In the genomic region with DNA sequence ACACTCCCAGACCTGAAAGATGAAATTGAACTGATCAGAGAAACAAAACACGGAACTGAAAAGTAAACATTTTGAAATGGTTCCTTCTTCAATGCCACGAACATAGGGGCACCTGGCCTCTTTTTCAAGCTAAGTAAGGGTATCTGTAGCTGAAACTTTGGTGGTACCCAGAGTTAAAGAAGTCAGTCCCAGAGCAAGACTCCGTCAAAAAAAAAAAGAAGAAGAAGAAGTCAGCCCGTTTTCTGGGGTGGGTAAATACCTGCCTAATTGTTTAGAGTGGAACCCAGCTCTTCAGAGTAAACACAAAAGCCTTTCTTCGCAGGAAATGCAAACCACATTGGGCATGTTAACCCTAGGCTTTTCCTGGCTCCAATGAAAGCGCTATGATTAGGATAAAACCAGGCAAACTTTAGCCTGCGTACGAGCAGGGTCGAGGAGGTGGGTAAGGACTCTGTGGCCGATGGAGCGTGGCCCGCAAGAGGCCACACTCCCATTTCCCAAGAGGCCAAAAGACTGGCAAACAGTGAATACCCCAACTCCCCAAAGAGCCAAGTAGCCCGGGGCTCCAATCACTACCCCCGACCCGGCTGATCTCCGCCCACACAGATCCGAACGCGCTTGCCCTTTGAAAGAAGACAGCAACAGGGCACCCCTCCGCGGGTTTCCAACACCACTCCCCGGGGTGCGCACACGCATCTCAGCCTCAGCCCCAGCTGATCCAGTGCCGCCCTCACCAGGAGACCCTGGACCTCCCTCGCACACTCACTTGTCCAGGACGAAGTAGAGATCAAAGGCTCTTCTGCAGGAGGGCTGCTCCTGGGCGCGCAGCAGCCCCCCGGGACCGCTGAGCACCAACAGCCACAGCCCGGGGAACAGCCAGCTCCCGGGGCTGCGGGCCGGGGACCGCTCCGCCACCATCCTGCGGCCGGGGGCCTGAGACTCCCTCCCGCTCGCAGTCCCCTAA, we compare ENCODE assay signal across 8 cellular contexts. TPM values are rescaled to one million over a fixed set of nuclear protein-coding genes. Genes with fewer than 3 reads are reported as not detected.
A peak's percentile ranks its signal among the peaks of the same experiment; 100 is the strongest.
DNase-seq lines count a peak whose midpoint lies in the region; ATAC-seq and TF ChIP-seq lines count a peak whose summit lies in the region.

No MANE protein-coding gene starts in this region.

- peaks cover 8 to 29% of the 10 kb centered on the region in 2 donors for H3K4me1 ChIP-seq in muscle layer of duodenum (ENCODE audit: control insufficient read depth in 1 of 2, insufficient read depth in 2 of 2, low read length in 2 of 2)
- peaks cover 23% of the 10 kb centered on the region for H3K4me1 ChIP-seq in suprapubic skin

- H3K9me3 ChIP-seq in muscle layer of duodenum (ENCODE audit: control insufficient read depth in 1 of 2, low read length in 2 of 2), result no peaks in the 10 kb centered on the region
- H3K9me3 ChIP-seq in suprapubic skin, result no peaks in the 10 kb centered on the region

- peak overlapping the region; percentile 90 for H3K27ac ChIP-seq in muscle layer of duodenum (ENCODE audit: low read length)
- H3K27ac ChIP-seq in suprapubic skin, result peak overlapping the region; percentile 88

- peak overlapping the region; percentile 87 for H3K27ac Mint-ChIP-seq in activated CD8-positive, alpha-beta T cell treated with anti-CD3 and anti-CD28 coated beads, Interleukin-2, amount 10 ng/mL, durations not matched to agents 7 days and 5 days

- peak; percentile 68 for DNase-seq in DMS 273 (lab: John Stamatoyannopoulos, UW; ENCODE audit: unreplicated experiment)
- no peak for DNase-seq in DMS 273 treated with DMSO at 0.1 percent for 48 hours (lab: John Stamatoyannopoulos, UW)
- peak; percentile 18 for DNase-seq in NCI-H2171 (lab: John Stamatoyannopoulos, UW)
- peak; percentile 60 for DNase-seq in activated CD8-positive, alpha-beta T cell treated with anti-CD3 and anti-CD28 coated beads, Interleukin-2, amount 10 ng/mL, durations not matched to agents 7 days and 5 days
- peak; percentile 40 for DNase-seq in epithelial cell of esophagus (ENCODE audit: low read depth)
- DNase-seq in suprapubic skin (ENCODE audit: low spot score in 2 of 2), result peak; percentile 80 to 81

- H3K27me3 ChIP-seq in muscle layer of duodenum (ENCODE audit: low read depth, low read length) (no peaks in the 10 kb centered on the region), suprapubic skin (no peaks in the 10 kb centered on the region)

- H3K36me3 ChIP-seq in muscle layer of duodenum (ENCODE audit: control insufficient read depth in 1 of 2, insufficient read depth in 2 of 2, low read length in 2 of 2) (peaks cover 6 to 12% of the 10 kb centered on the region in 2 donors), suprapubic skin (peaks cover 7% of the 10 kb centered on the region)

- TF ChIP-seq CTCF in epithelial cell of esophagus (IDR thresholded peaks at IDR 0.05; ENCODE audit: insufficient read depth, low read depth, low read length, missing control alignments), result no peak
- no peak for TF ChIP-seq CTCF in suprapubic skin (IDR thresholded peaks at IDR 0.05)

- TF ChIP-seq EP300 in suprapubic skin (IDR thresholded peaks at IDR 0.05), result no peak

- CTCF ChIA-PET in activated CD8-positive, alpha-beta T cell treated with anti-CD3 and anti-CD28 coated beads, Interleukin-2, amount 10 ng/mL, durations not matched to agents 7 days and 5 days (lab: Charles Lee), result interaction anchor here (0.6 to 2.4 kb wide), 6 partner anchors 12 to 130 kb away, joined by 3 to 15 read pairs (median 3); no protein-coding TSS in a partner anchor

- peaks cover 37% of the 10 kb centered on the region for H3K36me3 Mint-ChIP-seq in activated CD8-positive, alpha-beta T cell treated with anti-CD3 and anti-CD28 coated beads, Interleukin-2, amount 10 ng/mL, durations not matched to agents 7 days and 5 days (ENCODE audit: low read depth)

- no peak for TF ChIP-seq POLR2A in suprapubic skin (IDR thresholded peaks at IDR 0.05)

- peak overlapping the region; percentile 75 for H3K4me3 ChIP-seq in epithelial cell of esophagus (ENCODE audit: low read length)
- peak overlapping the region; percentile 80 to 98 for H3K4me3 ChIP-seq in muscle layer of duodenum (ENCODE audit: low read depth in 1 of 2, low read length in 2 of 2)
- H3K4me3 ChIP-seq in suprapubic skin, result peak overlapping the region; percentile 69

- no peaks in the 10 kb centered on the region for H3K9me3 Mint-ChIP-seq in activated CD8-positive, alpha-beta T cell treated with anti-CD3 and anti-CD28 coated beads, Interleukin-2, amount 10 ng/mL, durations not matched to agents 7 days and 5 days (ENCODE audit: insufficient read depth)

- peaks cover 59% of the 10 kb centered on the region for H3K4me1 Mint-ChIP-seq in activated CD8-positive, alpha-beta T cell treated with anti-CD3 and anti-CD28 coated beads, Interleukin-2, amount 10 ng/mL, durations not matched to agents 7 days and 5 days (ENCODE audit: low read depth)

- H3K4me3 Mint-ChIP-seq in activated CD8-positive, alpha-beta T cell treated with anti-CD3 and anti-CD28 coated beads, Interleukin-2, amount 10 ng/mL, durations not matched to agents 7 days and 5 days, result peak overlapping the region; percentile 95

- ATAC-seq in HG02763 (IDR thresholded peaks at IDR 0.05; ENCODE audit: unreplicated experiment), result peak; percentile 30
- ATAC-seq in activated CD8-positive, alpha-beta T cell treated with anti-CD3 and anti-CD28 coated beads, Interleukin-2, amount 10 ng/mL, durations not matched to agents 7 days and 5 days, result peak; percentile 49

- POLR2A ChIA-PET in activated CD8-positive, alpha-beta T cell treated with anti-CD3 and anti-CD28 coated beads, Interleukin-2, amount 10 ng/mL, durations not matched to agents 7 days and 5 days (lab: Charles Lee), result interaction anchor here (1.0 to 2.6 kb wide), 10 partner anchors 13 to 131 kb away, joined by 3 to 14 read pairs (median 5); a partner anchor contains a TSS

- peaks cover 2% of the 10 kb centered on the region for H3K27me3 Mint-ChIP-seq in activated CD8-positive, alpha-beta T cell treated with anti-CD3 and anti-CD28 coated beads, Interleukin-2, amount 10 ng/mL, durations not matched to agents 7 days and 5 days (ENCODE audit: low read depth)

- WGBS in suprapubic skin, result 8% methylated on average over 20 of the region's 41 CpGs

RNA-seq across cellular contexts. Expression of a gene that starts 1.1 kb away (rescaled TPM):
- 10 to 100 TPM; 15.0 to 18.0 TPM for total RNA-seq in activated CD8-positive, alpha-beta T cell treated with anti-CD3 and anti-CD28 coated beads, Interleukin-2, amount 10 ng/mL, durations not matched to agents 7 days and 5 days
- total RNA-seq in suprapubic skin, result 10 to 100 TPM in 3 of 4 donors, 1 to 10 TPM in 1; 9.8 to 22.2 (median 12.8) TPM
